In genomic region chr10:86699125-86699524, GRCh38 we compare ENCODE assay signal across 32 cellular contexts. TPM values are rescaled to one million over a fixed set of nuclear protein-coding genes. Genes with fewer than 3 reads are reported as not detected.
"Had no signal": no experiment of that assay in that cellular context is flagged by ENCODE, and none has a peak within 500 bp of the region (broad histone marks: within the 10 kb centered on the region; RNA-seq: fewer than 3 reads in every experiment).

No MANE protein-coding gene starts in this region.

- H3K27me3 Mint-ChIP-seq: activated CD4-positive, alpha-beta memory T cell treated with anti-CD3 and anti-CD28 coated beads for 36 hours; activated naive CD8-positive, alpha-beta T cell; activated T-helper 17 cell treated with anti-CD3 and anti-CD28 coated beads, Interleukin-2, amount 50 U/mL, for 72 hours had no signal

- DNase-seq: activated CD4-positive, alpha-beta memory T cell treated with anti-CD3 and anti-CD28 coated beads for 36 hours; activated CD4-positive, alpha-beta T cell treated with anti-CD3 and anti-CD28 coated beads, Interleukin-2, amount 10 ng/mL, durations not matched to agents 7 days and 5 days; activated CD4-positive, CD25-positive, alpha-beta regulatory T cell; activated CD8-positive, alpha-beta memory T cell treated with anti-CD3 and anti-CD28 coated beads for 24 hours; activated gamma-delta T cell; activated naive CD4-positive, alpha-beta T cell treated with anti-CD3 and anti-CD28 coated beads for 36 hours; activated T-cell treated with anti-CD3 and anti-CD28 coated beads, Interleukin-2, amount 50 U/mL, for 4 hours; amygdala; brain microvascular endothelial cell; caudate nucleus; MV-4-11; NCI-H1092 treated with DMSO at 0.1 percent for 48 hours; NCI-H1417 treated with DMSO at 0.1 percent for 48 hours; NCI-H1694; NCI-H2029; NCI-H2107; NCI-H2171 treated with DMSO at 0.1 percent for 48 hours; NCI-H226; NCI-H526 treated with DMSO at 0.1 percent for 48 hours; NCI-H82; RPMI8226; T-helper 1 cell had no signal

- H3K27me3 ChIP-seq: brain microvascular endothelial cell had no signal

- H3K4me2 ChIP-seq: KMS-11 had no signal

- H3K27ac Mint-ChIP-seq: activated CD4-positive, alpha-beta memory T cell treated with anti-CD3 and anti-CD28 coated beads for 36 hours; activated CD4-positive, alpha-beta T cell treated with anti-CD3 and anti-CD28 coated beads, Interleukin-2, amount 10 ng/mL, durations not matched to agents 7 days and 5 days; activated naive CD4-positive, alpha-beta T cell treated with anti-CD3 and anti-CD28 coated beads for 36 hours; activated naive CD8-positive, alpha-beta T cell; activated T-helper 17 cell treated with anti-CD3 and anti-CD28 coated beads, Interleukin-2, amount 50 U/mL, for 72 hours had no signal

- H3K4me1 Mint-ChIP-seq: activated CD4-positive, alpha-beta T cell treated with anti-CD3 and anti-CD28 coated beads, Interleukin-2, amount 10 ng/mL, durations not matched to agents 7 days and 5 days; activated T-helper 17 cell treated with anti-CD3 and anti-CD28 coated beads, Interleukin-2, amount 50 U/mL, for 72 hours had no signal

- ATAC-seq: activated T-cell treated with anti-CD3 and anti-CD28 coated beads, Interleukin-2, amount 50 U/mL, for 4 hours; activated T-helper 17 cell treated with anti-CD3 and anti-CD28 coated beads, Interleukin-2, amount 50 U/mL, for 72 hours; Right ventricle myocardium inferior had no signal

- H3K4me3 ChIP-seq: SK-N-MC had no signal

- H3K4me3 Mint-ChIP-seq: activated CD4-positive, alpha-beta memory T cell treated with anti-CD3 and anti-CD28 coated beads for 36 hours; activated CD4-positive, alpha-beta T cell treated with anti-CD3 and anti-CD28 coated beads, Interleukin-2, amount 10 ng/mL, durations not matched to agents 7 days and 5 days; activated naive CD4-positive, alpha-beta T cell treated with anti-CD3 and anti-CD28 coated beads for 36 hours; activated naive CD8-positive, alpha-beta T cell; activated T-cell treated with anti-CD3 and anti-CD28 coated beads, Interleukin-2, amount 50 U/mL, for 4 hours; activated T-helper 17 cell treated with anti-CD3 and anti-CD28 coated beads, Interleukin-2, amount 50 U/mL, for 72 hours had no signal

- H3K9me3 Mint-ChIP-seq: activated CD4-positive, alpha-beta memory T cell treated with anti-CD3 and anti-CD28 coated beads for 36 hours; activated CD4-positive, alpha-beta T cell treated with anti-CD3 and anti-CD28 coated beads, Interleukin-2, amount 10 ng/mL, durations not matched to agents 7 days and 5 days; activated naive CD4-positive, alpha-beta T cell treated with anti-CD3 and anti-CD28 coated beads for 36 hours; activated T-cell treated with anti-CD3 and anti-CD28 coated beads, Interleukin-2, amount 50 U/mL, for 4 hours; activated T-helper 17 cell treated with anti-CD3 and anti-CD28 coated beads, Interleukin-2, amount 50 U/mL, for 72 hours had no signal

- H3K36me3 Mint-ChIP-seq: activated CD4-positive, alpha-beta memory T cell treated with anti-CD3 and anti-CD28 coated beads for 36 hours; activated naive CD8-positive, alpha-beta T cell had no signal

- H3K27ac ChIP-seq: brain microvascular endothelial cell, KMS-11, SK-N-MC, VCaP had no signal

- H3K36me3 ChIP-seq: brain microvascular endothelial cell had no signal

- H3K9ac ChIP-seq: KMS-11 had no signal

RNA-seq across cellular contexts. Expression of gene OPN4, which starts 44.8 kb away (rescaled TPM):
- total RNA-seq: activated CD4-positive, alpha-beta memory T cell treated with anti-CD3 and anti-CD28 coated beads for 36 hours; activated CD4-positive, alpha-beta T cell treated with anti-CD3 and anti-CD28 coated beads, Interleukin-2, amount 10 ng/mL, durations not matched to agents 7 days and 5 days; activated naive CD4-positive, alpha-beta T cell treated with anti-CD3 and anti-CD28 coated beads for 36 hours; activated T-cell treated with anti-CD3 and anti-CD28 coated beads, Interleukin-2, amount 50 U/mL, for 4 hours; activated T-helper 17 cell treated with anti-CD3 and anti-CD28 coated beads, Interleukin-2, amount 50 U/mL, for 72 hours; MCF 10A; NCI-H460; OCI-LY7; T-helper 2 cell treated with Interferon-gamma antibody and Interleukin-4, amounts not matched to agents 100 ng/mL and 5 ng/mL, for 36 hours had no signal
